In genomic region chr22:42123529-42123928, GRCh38 we compare ENCODE assay signal across 4 cellular contexts. TPM values are rescaled to one million over a fixed set of nuclear protein-coding genes. Genes with fewer than 3 reads are reported as not detected.
"Had no signal": no experiment of that assay in that cellular context is flagged by ENCODE, and none has a peak within 500 bp of the region (broad histone marks: within the 10 kb centered on the region; RNA-seq: fewer than 3 reads in every experiment).

No MANE protein-coding gene starts in this region.

RNA-seq across cellular contexts. Expression of gene CYP2D6, which starts 7.1 kb away (rescaled TPM):
- total RNA-seq: M059J had no signal
- polyA plus RNA-seq: IgD-negative memory B cell had no signal

RNA-seq across cellular contexts. Expression of gene PHETA2, which starts 49.5 kb away (rescaled TPM):
- total RNA-seq: HT1080, SJCRH30 had no signal
